10 cellular contexts compared by ENCODE assay signal in the genomic region with DNA sequence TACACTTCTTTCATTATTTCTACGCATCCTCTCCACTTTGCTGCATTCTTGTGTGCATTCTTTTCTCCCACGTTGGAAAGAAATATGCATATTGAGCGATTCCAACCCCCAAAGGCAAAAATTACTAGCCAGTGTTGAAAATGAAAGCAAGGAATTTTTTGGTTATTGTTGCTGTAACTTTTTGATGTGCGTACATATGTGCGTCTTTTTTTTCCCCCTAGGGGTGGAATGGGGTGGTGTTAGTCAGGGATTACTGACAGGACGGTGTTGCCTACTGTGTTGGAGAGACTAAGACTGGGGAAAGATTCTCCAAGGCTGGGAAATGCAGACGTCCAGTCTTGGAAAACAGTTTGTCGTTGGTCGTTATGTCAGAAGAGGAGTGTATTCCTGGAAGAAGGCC. TPM values are rescaled to one million over a fixed set of nuclear protein-coding genes. Genes with fewer than 3 reads are reported as not detected.
A peak's percentile ranks its signal among the peaks of the same experiment; 100 is the strongest.
DNase-seq lines count a peak whose midpoint lies in the region; ATAC-seq, FAIRE-seq and TF ChIP-seq lines count a peak whose summit lies in the region.
"Had no signal": no experiment of that assay in that cellular context is flagged by ENCODE, and none has a peak within 500 bp of the region (broad histone marks: within the 10 kb centered on the region; RNA-seq: fewer than 3 reads in every experiment).

No MANE protein-coding gene starts in this region.

- H3K27me3 Mint-ChIP-seq in mesothelial cell of epicardium (ENCODE audit: low read depth) = peaks cover 9% of the 10 kb centered on the region

- no peaks in the 10 kb centered on the region for H3K9me3 Mint-ChIP-seq in mesothelial cell of epicardium

- FAIRE-seq in A549 (lab: Jason Lieb, UNC) = no peak

- H3K36me3 Mint-ChIP-seq in mesothelial cell of epicardium = no peaks in the 10 kb centered on the region

- in situ Hi-C loops in ACHN (cut with HindIII; ENCODE audit: low pct_ligation_motif_present, low pct_unique_long_range_greater_than_20kb, low sequenced_read_pairs) = no loop called here

- TF ChIP-seq RAD21 in A549 (conservative IDR thresholded peaks at IDR 0.05 in 1 of 2, IDR thresholded peaks at IDR 0.05 in 1 of 2) = no peak

- WGBS in A549 (ENCODE audit: missing lambda C conversion rate) = 57% methylated on average over 9 of the region's 9 CpGs

- DNase-seq in A549 (ENCODE audit: low read depth in 1 of 2, low spot score in 1 of 2) (no peak), HT-29 (ENCODE audit: low spot score) (peak; percentile 17), mesothelial cell of epicardium (ENCODE audit: low spot score in 2 of 2, unreplicated experiment in 2 of 2) (no peak), NCI-H1694 (lab: John Stamatoyannopoulos, UW) (no peak), ACHN (no peak), erythroblast (lab: John Stamatoyannopoulos, UW) (no peak)
- no peak for DNase-seq in stimulated activated CD4-positive, alpha-beta T cell treated with anti-CD3 and anti-CD28 coated beads, Interleukin-2, amount 100 ng/mL, for 48 hours
- DNase-seq: activated effector memory CD4-positive, alpha-beta T cell treated with anti-CD3 and anti-CD28 coated beads, Interleukin-2, amount 50 U/mL, for 16 hours had no signal

- TF ChIP-seq EP300 in A549 (IDR thresholded peaks at IDR 0.05) = no peak

- no peaks in the 10 kb centered on the region for H3K4me1 ChIP-seq in A549
- H3K4me1 ChIP-seq in duodenal mucosa (ENCODE audit: control insufficient read depth in 1 of 2, insufficient read depth in 2 of 2, low read length in 2 of 2) = peaks cover 0 to 7% of the 10 kb centered on the region in 2 donors

- CTCF ChIA-PET in A549 (lab: Yijun Ruan, JAX) = interaction anchor here (0.7 to 1.2 kb wide), 2 partner anchors 83 to 362 kb away, joined by 3 to 4 read pairs; no protein-coding TSS in a partner anchor

- H3K36me3 ChIP-seq in duodenal mucosa (ENCODE audit: control insufficient read depth in 1 of 2, insufficient read depth in 2 of 2, low read length in 2 of 2) = no peaks in the 10 kb centered on the region

- POLR2A ChIA-PET in A549 (lab: Yijun Ruan, JAX) = no interaction called here

- no peak overlapping the region for H3K4me2 ChIP-seq in A549

- peaks cover 16% of the 10 kb centered on the region for H3K4me1 Mint-ChIP-seq in mesothelial cell of epicardium

- peak overlapping the region; percentile 67 for H3K4me3 Mint-ChIP-seq in mesothelial cell of epicardium

- no peak for TF ChIP-seq POLR2A in A549 (IDR thresholded peaks at IDR 0.05; ENCODE audit: low read length)
- TF ChIP-seq POLR2A in erythroblast (IDR thresholded peaks at IDR 0.05; ENCODE audit: low read length) = no peak

- peak; percentile 65 to 79; a peak in 5 of 6 replicates for ATAC-seq in A549

- TF ChIP-seq CTCF in A549 (IDR thresholded peaks at IDR 0.05) = no peak
- TF ChIP-seq CTCF in mesothelial cell of epicardium (IDR thresholded peaks at IDR 0.05; ENCODE audit: unreplicated experiment) = peak; percentile 64

- H3K27ac ChIP-seq in A549 (no peak overlapping the region), duodenal mucosa (ENCODE audit: low read depth, low read length) (no peak overlapping the region)

- H3K9me3 ChIP-seq in A549 = no peaks in the 10 kb centered on the region
- H3K9me3 ChIP-seq in duodenal mucosa (ENCODE audit: control insufficient read depth in 1 of 2, low read length in 2 of 2) = no peaks in the 10 kb centered on the region

- H3K27me3 ChIP-seq in duodenal mucosa (ENCODE audit: control insufficient read depth in 1 of 2, insufficient read depth in 2 of 2, low read length in 2 of 2) = no peaks in the 10 kb centered on the region

- H3K9ac ChIP-seq in duodenal mucosa (ENCODE audit: low read depth in 1 of 2, low read length in 2 of 2) = no peak overlapping the region

- peak overlapping the region; percentile 8 for H3K27ac Mint-ChIP-seq in mesothelial cell of epicardium

- no peak overlapping the region for H3K4me3 ChIP-seq in A549
- peak overlapping the region; percentile 15 to 58 for H3K4me3 ChIP-seq in duodenal mucosa (ENCODE audit: low read depth in 1 of 2, low read length in 2 of 2)

TF ChIP-seq in A549, 52 proteins besides CTCF, POLR2A, EP300 and RAD21:
- no peak for TF ChIP-seq PHF8 (IDR thresholded peaks at IDR 0.05; ENCODE audit: borderline replicate concordance, low read depth)
- no peak for TF ChIP-seq TFCP2L1 (CRISPR knock-in tag; IDR thresholded peaks at IDR 0.05)
- TF ChIP-seq RFX5 (IDR thresholded peaks at IDR 0.05) = no peak
- no peak for TF ChIP-seq SREBF2 (IDR thresholded peaks at IDR 0.05)
- TF ChIP-seq, protein P1, sequence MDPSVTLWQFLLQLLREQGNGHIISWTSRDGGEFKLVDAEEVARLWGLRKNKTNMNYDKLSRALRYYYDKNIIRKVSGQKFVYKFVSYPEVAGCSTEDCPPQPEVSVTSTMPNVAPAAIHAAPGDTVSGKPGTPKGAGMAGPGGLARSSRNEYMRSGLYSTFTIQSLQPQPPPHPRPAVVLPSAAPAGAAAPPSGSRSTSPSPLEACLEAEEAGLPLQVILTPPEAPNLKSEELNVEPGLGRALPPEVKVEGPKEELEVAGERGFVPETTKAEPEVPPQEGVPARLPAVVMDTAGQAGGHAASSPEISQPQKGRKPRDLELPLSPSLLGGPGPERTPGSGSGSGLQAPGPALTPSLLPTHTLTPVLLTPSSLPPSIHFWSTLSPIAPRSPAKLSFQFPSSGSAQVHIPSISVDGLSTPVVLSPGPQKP (IDR thresholded peaks at IDR 0.05; ENCODE audit: low read depth, low read length) = no peak
- TF ChIP-seq FOXS1 (CRISPR knock-in tag; IDR thresholded peaks at IDR 0.05) = no peak
- no peak for TF ChIP-seq CBX2 (IDR thresholded peaks at IDR 0.05; ENCODE audit: borderline replicate concordance, low read depth)
- TF ChIP-seq, protein P2, sequence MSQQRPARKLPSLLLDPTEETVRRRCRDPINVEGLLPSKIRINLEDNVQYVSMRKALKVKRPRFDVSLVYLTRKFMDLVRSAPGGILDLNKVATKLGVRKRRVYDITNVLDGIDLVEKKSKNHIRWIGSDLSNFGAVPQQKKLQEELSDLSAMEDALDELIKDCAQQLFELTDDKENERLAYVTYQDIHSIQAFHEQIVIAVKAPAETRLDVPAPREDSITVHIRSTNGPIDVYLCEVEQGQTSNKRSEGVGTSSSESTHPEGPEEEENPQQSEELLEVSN (IDR thresholded peaks at IDR 0.05; ENCODE audit: borderline replicate concordance, low read depth) = no peak
- TF ChIP-seq, protein P3, sequence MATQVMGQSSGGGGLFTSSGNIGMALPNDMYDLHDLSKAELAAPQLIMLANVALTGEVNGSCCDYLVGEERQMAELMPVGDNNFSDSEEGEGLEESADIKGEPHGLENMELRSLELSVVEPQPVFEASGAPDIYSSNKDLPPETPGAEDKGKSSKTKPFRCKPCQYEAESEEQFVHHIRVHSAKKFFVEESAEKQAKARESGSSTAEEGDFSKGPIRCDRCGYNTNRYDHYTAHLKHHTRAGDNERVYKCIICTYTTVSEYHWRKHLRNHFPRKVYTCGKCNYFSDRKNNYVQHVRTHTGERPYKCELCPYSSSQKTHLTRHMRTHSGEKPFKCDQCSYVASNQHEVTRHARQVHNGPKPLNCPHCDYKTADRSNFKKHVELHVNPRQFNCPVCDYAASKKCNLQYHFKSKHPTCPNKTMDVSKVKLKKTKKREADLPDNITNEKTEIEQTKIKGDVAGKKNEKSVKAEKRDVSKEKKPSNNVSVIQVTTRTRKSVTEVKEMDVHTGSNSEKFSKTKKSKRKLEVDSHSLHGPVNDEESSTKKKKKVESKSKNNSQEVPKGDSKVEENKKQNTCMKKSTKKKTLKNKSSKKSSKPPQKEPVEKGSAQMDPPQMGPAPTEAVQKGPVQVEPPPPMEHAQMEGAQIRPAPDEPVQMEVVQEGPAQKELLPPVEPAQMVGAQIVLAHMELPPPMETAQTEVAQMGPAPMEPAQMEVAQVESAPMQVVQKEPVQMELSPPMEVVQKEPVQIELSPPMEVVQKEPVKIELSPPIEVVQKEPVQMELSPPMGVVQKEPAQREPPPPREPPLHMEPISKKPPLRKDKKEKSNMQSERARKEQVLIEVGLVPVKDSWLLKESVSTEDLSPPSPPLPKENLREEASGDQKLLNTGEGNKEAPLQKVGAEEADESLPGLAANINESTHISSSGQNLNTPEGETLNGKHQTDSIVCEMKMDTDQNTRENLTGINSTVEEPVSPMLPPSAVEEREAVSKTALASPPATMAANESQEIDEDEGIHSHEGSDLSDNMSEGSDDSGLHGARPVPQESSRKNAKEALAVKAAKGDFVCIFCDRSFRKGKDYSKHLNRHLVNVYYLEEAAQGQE (IDR thresholded peaks at IDR 0.05) = no peak
- TF ChIP-seq CEBPB (IDR thresholded peaks at IDR 0.05) = no peak
- no peak for TF ChIP-seq HOXB5 (CRISPR knock-in tag; IDR thresholded peaks at IDR 0.05)
- no peak for TF ChIP-seq NFE2L2 (conservative IDR thresholded peaks at IDR 0.05; ENCODE audit: low read length)
- no peak for TF ChIP-seq RARB (CRISPR knock-in tag; IDR thresholded peaks at IDR 0.05)
- no peak for TF ChIP-seq CHD2 (IDR thresholded peaks at IDR 0.05; ENCODE audit: low read length, partially characterized antibody)
- TF ChIP-seq CBX8 (IDR thresholded peaks at IDR 0.05) = no peak
- TF ChIP-seq MAZ (IDR thresholded peaks at IDR 0.05; ENCODE audit: borderline replicate concordance, low read depth, low read length) = no peak
- no peak for TF ChIP-seq CHD4 (IDR thresholded peaks at IDR 0.05; ENCODE audit: borderline replicate concordance)
- TF ChIP-seq, protein P4, sequence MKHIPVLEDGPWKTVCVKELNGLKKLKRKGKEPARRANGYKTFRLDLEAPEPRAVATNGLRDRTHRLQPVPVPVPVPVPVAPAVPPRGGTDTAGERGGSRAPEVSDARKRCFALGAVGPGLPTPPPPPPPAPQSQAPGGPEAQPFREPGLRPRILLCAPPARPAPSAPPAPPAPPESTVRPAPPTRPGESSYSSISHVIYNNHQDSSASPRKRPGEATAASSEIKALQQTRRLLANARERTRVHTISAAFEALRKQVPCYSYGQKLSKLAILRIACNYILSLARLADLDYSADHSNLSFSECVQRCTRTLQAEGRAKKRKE (CRISPR knock-in tag; IDR thresholded peaks at IDR 0.05; ENCODE audit: low read depth) = no peak
- no peak for TF ChIP-seq JUNB (IDR thresholded peaks at IDR 0.05)

RNA-seq across cellular contexts. Expression of a gene that starts 44.2 kb away (rescaled TPM):
- not detected in 2 replicates for polyA plus RNA-seq in A549 (2011; rRNA removed)
- not detected in 2 replicates for polyA plus RNA-seq in A549 (2012; cell fraction: cytosol; rRNA removed)
- polyA plus RNA-seq in A549 (2012; cell fraction: nucleus; rRNA removed) = not detected in 2 replicates
- not detected in 3 replicates for polyA plus RNA-seq in A549 (2017; fragmentation: RNase III; extraction: RNeasy Plus Mini Kit Qiagen cat#74134 plus additional on column Dnase treatment)
- polyA minus RNA-seq in A549 (2011; rRNA and poly(A)+ RNA removed) = not detected in 2 replicates
- total RNA-seq in HT-29 (2014; rRNA removed; shearing (Covaris generic)) = not detected in 2 replicates
- total RNA-seq in mesothelial cell of epicardium = not detected in 3 replicates
- total RNA-seq: kidney epithelial cell had no signal
